In the genomic region with DNA sequence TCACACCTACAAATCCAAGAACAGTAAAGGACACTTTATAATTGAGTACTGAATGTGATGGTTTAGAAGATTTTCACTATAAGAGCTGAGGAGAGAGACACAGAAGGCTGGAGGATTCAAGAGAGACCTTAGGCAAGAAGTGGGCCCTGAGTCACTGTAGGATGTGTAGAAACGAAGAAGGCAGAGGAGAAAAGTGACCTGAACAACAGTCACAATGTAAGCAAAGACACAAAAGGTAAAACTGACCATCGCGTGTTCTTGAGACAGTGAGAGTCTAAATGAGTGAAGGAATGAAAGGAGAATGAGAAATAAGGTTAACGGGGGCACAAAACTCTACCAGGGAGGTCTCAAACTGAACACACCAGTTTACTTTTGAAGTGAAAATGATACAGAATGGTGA, we compare ENCODE assay signal across 28 cellular contexts.
"Had no signal": no experiment of that assay in that cellular context is flagged by ENCODE, and none has a peak within 500 bp of the region (broad histone marks: within the 10 kb centered on the region; RNA-seq: fewer than 3 reads in every experiment).

No MANE protein-coding gene starts in this region.

- FAIRE-seq: endothelial cell of umbilical vein had no signal

- H3K27me3 Mint-ChIP-seq: activated B cell treated with CpG ODN at 0.5 μM for 24 hours; activated CD4-positive, alpha-beta T cell treated with anti-CD3 and anti-CD28 coated beads for 36 hours; activated naive CD8-positive, alpha-beta T cell treated with anti-CD3 and anti-CD28 coated beads for 36 hours; natural killer cell treated with Interleukin-12 subunit alpha and Interleukin-12 subunit beta and Interleukin-15 and Interleukin-18, amount 100 ng/mL, for 72 hours; progenitor cell of endocrine pancreas; stimulated activated memory B cell treated with anti-CD40 and anti-IgM and Interleukin-4, amounts not matched to agents 10 μg/mL and 1 μg/mL and 100 μg/mL, for 72 hours; T-cell had no signal

- H3K27ac Mint-ChIP-seq: activated B cell treated with CpG ODN at 0.5 μM for 24 hours; activated CD4-positive, alpha-beta T cell treated with anti-CD3 and anti-CD28 coated beads for 36 hours; activated naive CD8-positive, alpha-beta T cell treated with anti-CD3 and anti-CD28 coated beads for 36 hours; natural killer cell treated with Interleukin-12 subunit alpha and Interleukin-12 subunit beta and Interleukin-15 and Interleukin-18, amount 100 ng/mL, for 72 hours; progenitor cell of endocrine pancreas; stimulated activated memory B cell treated with anti-CD40 and anti-IgM and Interleukin-4, amounts not matched to agents 10 μg/mL and 1 μg/mL and 100 μg/mL, for 72 hours; T-cell had no signal

- H3K27ac ChIP-seq: adrenal gland, ascending aorta, brain microvascular endothelial cell, esophagus muscularis mucosa, foreskin keratinocyte, left ventricle myocardium inferior, skin epidermis, stomach, thyroid gland, upper lobe of right lung had no signal

- H3K4me3 Mint-ChIP-seq: activated B cell treated with CpG ODN at 0.5 μM for 24 hours; activated CD4-positive, alpha-beta T cell treated with anti-CD3 and anti-CD28 coated beads for 36 hours; activated naive CD8-positive, alpha-beta T cell treated with anti-CD3 and anti-CD28 coated beads for 36 hours; natural killer cell treated with Interleukin-12 subunit alpha and Interleukin-12 subunit beta and Interleukin-15 and Interleukin-18, amount 100 ng/mL, for 72 hours; stimulated activated memory B cell treated with anti-CD40 and anti-IgM and Interleukin-4, amounts not matched to agents 10 μg/mL and 1 μg/mL and 100 μg/mL, for 72 hours; T-cell had no signal

- H3K4me1 Mint-ChIP-seq: activated B cell treated with CpG ODN at 0.5 μM for 24 hours; stimulated activated memory B cell treated with anti-CD40 and anti-IgM and Interleukin-4, amounts not matched to agents 10 μg/mL and 1 μg/mL and 100 μg/mL, for 72 hours had no signal

- DNase-seq: activated B cell treated with CpG ODN at 0.5 μM for 24 hours; activated CD4-positive, alpha-beta T cell treated with anti-CD3 and anti-CD28 coated beads for 36 hours; activated CD4-positive, alpha-beta T cell treated with anti-CD3 and anti-CD28 coated beads, Interleukin-2, amount 50 U/mL, for 4 hours; activated effector memory CD4-positive, alpha-beta T cell treated with Interleukin-2 at 50 U/mL for 16 hours; activated naive CD4-positive, alpha-beta T cell treated with Interleukin-2 at 50 U/mL for 16 hours; activated naive CD8-positive, alpha-beta T cell treated with anti-CD3 and anti-CD28 coated beads for 36 hours; adrenal gland; cortex of kidney; left ventricle myocardium inferior; mucosa of descending colon; retina; stimulated activated CD4-positive, alpha-beta T cell treated with anti-CD3 and anti-CD28 coated beads, Interleukin-4, amount 100 ng/mL, for 4 hours; stimulated activated CD8-positive, alpha-beta memory T cell treated with anti-CD3 and anti-CD28 coated beads, Interleukin-4, amount 100 ng/mL, for 48 hours; stomach; T-cell; upper lobe of right lung had no signal

- H3K36me3 ChIP-seq: adrenal gland, brain microvascular endothelial cell, esophagus muscularis mucosa, thyroid gland, upper lobe of right lung had no signal

- H3K9me3 ChIP-seq: adrenal gland, ascending aorta, mucosa of descending colon, thyroid gland, upper lobe of right lung had no signal

- ATAC-seq: activated CD4-positive, alpha-beta T cell treated with anti-CD3 and anti-CD28 coated beads for 36 hours; foreskin keratinocyte; mucosa of descending colon; natural killer cell treated with Interleukin-12 subunit alpha and Interleukin-12 subunit beta and Interleukin-15 and Interleukin-18, amount 100 ng/mL, for 72 hours; sciatic nerve; stimulated activated memory B cell treated with anti-CD40 and anti-IgM and Interleukin-4, amounts not matched to agents 10 μg/mL and 1 μg/mL and 100 μg/mL, for 72 hours; T-cell; upper lobe of right lung had no signal

- H3K4me3 ChIP-seq: adrenal gland, ascending aorta, esophagus muscularis mucosa, left ventricle myocardium inferior, lung, mucosa of descending colon, skin epidermis, stomach, thyroid gland, upper lobe of right lung had no signal

- H3K4me1 ChIP-seq: adrenal gland, ascending aorta, stomach, upper lobe of right lung had no signal

- H3K27me3 ChIP-seq: adrenal gland, ascending aorta, brain microvascular endothelial cell, esophagus muscularis mucosa, foreskin keratinocyte, stomach, thyroid gland, upper lobe of right lung had no signal
